31 cellular contexts compared by ENCODE assay signal in genomic region chr16:12225282-12225681, GRCh38.
"Had no signal": no experiment of that assay in that cellular context is flagged by ENCODE, and none has a peak within 500 bp of the region (broad histone marks: within the 10 kb centered on the region; RNA-seq: fewer than 3 reads in every experiment).

No MANE protein-coding gene starts in this region.

- H3K4me3 Mint-ChIP-seq: effector memory CD8-positive, alpha-beta T cell; mesothelial cell of epicardium; naive B cell; natural killer cell treated with Interleukin-12 subunit alpha and Interleukin-12 subunit beta and Interleukin-15 and Interleukin-18, amount 100 ng/mL, for 72 hours; neural crest cell had no signal

- H3K9me3 ChIP-seq: esophagus squamous epithelium, heart right ventricle, mucosa of descending colon, neutrophil, pancreas, stomach, thyroid gland, vagina had no signal

- H3K27ac Mint-ChIP-seq: effector memory CD8-positive, alpha-beta T cell; mesothelial cell of epicardium; natural killer cell treated with Interleukin-12 subunit alpha and Interleukin-12 subunit beta and Interleukin-15 and Interleukin-18, amount 100 ng/mL, for 72 hours had no signal

- H3K36me3 Mint-ChIP-seq: mesothelial cell of epicardium; natural killer cell treated with Interleukin-12 subunit alpha and Interleukin-12 subunit beta and Interleukin-15 and Interleukin-18, amount 100 ng/mL, for 72 hours had no signal

- FAIRE-seq: endometrium, islet of Langerhans, pancreas had no signal

- ATAC-seq: effector memory CD8-positive, alpha-beta T cell; heart right ventricle; mucosa of descending colon; natural killer cell treated with Interleukin-12 subunit alpha and Interleukin-12 subunit beta and Interleukin-15 and Interleukin-18, amount 100 ng/mL, for 72 hours; sciatic nerve had no signal

- H3K27me3 Mint-ChIP-seq: effector memory CD8-positive, alpha-beta T cell; naive B cell; natural killer cell treated with Interleukin-12 subunit alpha and Interleukin-12 subunit beta and Interleukin-15 and Interleukin-18, amount 100 ng/mL, for 72 hours had no signal

- H3K36me3 ChIP-seq: esophagus squamous epithelium, heart right ventricle, neutrophil, pancreas, stomach, thyroid gland, vagina had no signal

- H3K9me3 Mint-ChIP-seq: effector memory CD8-positive, alpha-beta T cell; mesothelial cell of epicardium; naive B cell; natural killer cell treated with Interleukin-12 subunit alpha and Interleukin-12 subunit beta and Interleukin-15 and Interleukin-18, amount 100 ng/mL, for 72 hours; neural crest cell had no signal

- DNase-seq: dermis blood vessel endothelial cell; effector memory CD8-positive, alpha-beta T cell; erythroblast; esophagus squamous epithelium; foreskin melanocyte; glutamatergic neuron; heart right ventricle; hippocampal formation; mesenchymal stem cell; mucosa of descending colon; naive B cell; pancreas; stimulated activated CD4-positive, alpha-beta T cell treated with anti-CD3 and anti-CD28 coated beads, Interleukin-12 subunit alpha, Interleukin-12 subunit beta, amount 100 ng/mL, for 4 hours; stimulated activated CD4-positive, alpha-beta T cell treated with anti-CD3 and anti-CD28 coated beads, Interleukin-1b, Interleukin-23, amount 100 ng/mL, for 48 hours; stimulated activated CD4-positive, alpha-beta T cell treated with anti-CD3 and anti-CD28 coated beads, Interleukin-4, amount 100 ng/mL, for 1 hour; stimulated activated CD8-positive, alpha-beta memory T cell treated with anti-CD3 and anti-CD28 coated beads, Interleukin-4, amount 100 ng/mL, for 48 hours; stimulated activated naive CD4-positive, alpha-beta T cell treated with Interleukin-2 at 50 U/mL for 16 hours; stomach; thyroid gland; trophoblast cell had no signal

- H3K4me2 ChIP-seq: smooth muscle cell had no signal

- H3K4me3 ChIP-seq: coronary artery, esophagus squamous epithelium, heart right ventricle, lung, mucosa of descending colon, pancreas, smooth muscle cell, stomach, thyroid gland, vagina had no signal

- H3K27ac ChIP-seq: coronary artery, heart right ventricle, neutrophil, pancreas, stomach, thyroid gland, vagina had no signal

- H3K4me1 ChIP-seq: pancreas had no signal

- H3K27me3 ChIP-seq: esophagus squamous epithelium, heart right ventricle, neutrophil, pancreas, stomach, thyroid gland, vagina had no signal
